In the genomic region with DNA sequence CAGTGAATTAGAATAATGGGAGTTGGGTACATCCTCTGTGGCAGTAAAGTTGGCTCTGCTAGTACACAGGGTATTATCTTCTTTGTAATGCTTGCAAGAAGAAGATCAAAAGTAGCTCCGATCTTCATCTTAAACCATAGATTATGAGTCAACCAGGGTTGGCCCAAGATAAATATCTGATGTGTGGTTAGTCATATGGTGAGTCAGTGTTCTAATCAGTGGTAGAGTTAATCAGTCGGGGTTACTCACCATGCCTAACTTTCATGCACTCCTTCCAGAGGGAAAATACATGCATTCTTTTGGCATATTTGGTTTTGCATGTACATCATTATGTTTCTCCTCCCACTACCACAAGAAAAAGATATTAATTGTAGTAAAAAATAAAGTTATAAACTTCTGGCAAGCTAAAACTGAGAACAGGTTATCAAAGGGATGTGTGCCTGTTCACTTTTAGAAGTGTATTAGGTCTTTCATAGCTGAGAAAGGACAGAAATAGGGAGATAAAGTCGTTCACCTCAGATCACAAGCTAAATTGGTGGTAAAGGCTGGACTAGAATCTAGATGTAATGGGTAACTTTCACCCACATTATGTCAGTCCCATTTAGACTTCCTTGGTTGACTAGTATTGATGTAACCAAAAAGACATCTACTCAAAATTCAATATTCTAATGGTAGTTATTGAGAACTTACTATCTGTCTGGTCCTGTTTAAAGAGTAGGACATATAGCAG, we compare ENCODE assay signal across 10 cellular contexts.
DNase-seq lines count a peak whose midpoint lies in the region; ATAC-seq, FAIRE-seq and TF ChIP-seq lines count a peak whose summit lies in the region.
"Had no signal": no experiment of that assay in that cellular context is flagged by ENCODE, and none has a peak within 500 bp of the region (broad histone marks: within the 10 kb centered on the region; RNA-seq: fewer than 3 reads in every experiment).

No MANE protein-coding gene starts in this region.

- no peaks in the 10 kb centered on the region for H3K27me3 ChIP-seq in endothelial cell of umbilical vein (ENCODE audit: control insufficient read depth in 2 of 2, insufficient read depth in 2 of 2, low read length in 2 of 2)
- H3K27me3 ChIP-seq: neutrophil had no signal

- dilution Hi-C loops in endothelial cell of umbilical vein (cut with MboI; ENCODE audit: extremely low pct_ligation_motif_present, low sequenced_read_pairs): no loop called here

- H3K4me3 ChIP-seq in endothelial cell of umbilical vein (replicated peaks in 1 of 3; ENCODE audit: insufficient read depth in 1 of 3, low read depth in 1 of 3, low read length in 3 of 3): no peak overlapping the region

- no peak overlapping the region for H2AFZ ChIP-seq in endothelial cell of umbilical vein (ENCODE audit: low read depth, low read length)

- no peaks in the 10 kb centered on the region for H4K20me1 ChIP-seq in endothelial cell of umbilical vein (replicated peaks; ENCODE audit: control insufficient read depth, extremely low read depth, insufficient read depth, low read length)

- H3K9me3 ChIP-seq in endothelial cell of umbilical vein (replicated peaks; ENCODE audit: control insufficient read depth, insufficient read depth, low read length): no peaks in the 10 kb centered on the region
- H3K9me3 ChIP-seq: neutrophil had no signal

- H3K27ac ChIP-seq in endothelial cell of umbilical vein (ENCODE audit: insufficient read depth, low read depth, low read length): no peak overlapping the region
- H3K27ac ChIP-seq: neutrophil had no signal

- no peak for TF ChIP-seq CTCF in endothelial cell of umbilical vein (IDR thresholded peaks at IDR 0.05; ENCODE audit: extremely low read depth in 1 of 2, insufficient read depth in 1 of 2, low read depth in 1 of 2, low read length in 2 of 2)

- no peak overlapping the region for H3K9ac ChIP-seq in endothelial cell of umbilical vein (replicated peaks; ENCODE audit: extremely low read depth, insufficient read depth, low read length)

- H3K4me2 ChIP-seq in endothelial cell of umbilical vein (ENCODE audit: insufficient read depth, low read length): no peak overlapping the region

- peak; percentile 79 for FAIRE-seq in endothelial cell of umbilical vein (lab: Jason Lieb, UNC)

- ATAC-seq in GM19324 (IDR thresholded peaks at IDR 0.05; ENCODE audit: low FRiP score, unreplicated experiment) (no peak), GM21360 (IDR thresholded peaks at IDR 0.05; ENCODE audit: unreplicated experiment) (no peak), HG03159 (IDR thresholded peaks at IDR 0.05; ENCODE audit: unreplicated experiment) (no peak)

- no peaks in the 10 kb centered on the region for H3K9me1 ChIP-seq in endothelial cell of umbilical vein (replicated peaks; ENCODE audit: control insufficient read depth, extremely low read depth, insufficient read depth, low read length)

- intact Hi-C loops in endothelial cell of umbilical vein (cut with micrococcal nuclease): loop anchor here (2.0 to 5.0 kb wide), 2 partner anchors 66 to 537 kb away; no protein-coding TSS in a partner anchor

- H3K4me1 ChIP-seq in endothelial cell of umbilical vein (ENCODE audit: control insufficient read depth, extremely low read depth, insufficient read depth, low read length): peaks cover 5% of the 10 kb centered on the region

- no peaks in the 10 kb centered on the region for H3K79me2 ChIP-seq in endothelial cell of umbilical vein (ENCODE audit: control insufficient read depth, insufficient read depth, low read length)

- POLR2A ChIA-PET in endothelial cell of umbilical vein (lab: Charles Lee): no interaction called here

- CTCF ChIA-PET in endothelial cell of umbilical vein (lab: Charles Lee): interaction anchor here (1.0 kb wide), 1 partner anchor 362 kb away, joined by 5 read pairs; no protein-coding TSS in a partner anchor

- DNase-seq in GM03348 (ENCODE audit: low spot score) (peak; percentile 76), NCI-H69 (lab: John Stamatoyannopoulos, UW) (peak; percentile 7), endothelial cell of umbilical vein (ENCODE audit: low read depth, low spot score) (peak; percentile 51), renal cortical epithelial cell (ENCODE audit: low read depth) (peak; percentile 98), NCI-H1105 (lab: John Stamatoyannopoulos, UW) (no peak)
- DNase-seq: NCI-H2171 had no signal

- no peaks in the 10 kb centered on the region for H3K36me3 ChIP-seq in endothelial cell of umbilical vein (ENCODE audit: control insufficient read depth in 2 of 2, extremely low read depth in 1 of 2, insufficient read depth in 2 of 2, low read length in 2 of 2)
- H3K36me3 ChIP-seq: neutrophil had no signal

- TF ChIP-seq POLR2A in endothelial cell of umbilical vein (IDR thresholded peaks at IDR 0.05; ENCODE audit: low read depth, low read length): no peak

- TSS peak; percentile 21 for BruUV-seq in endothelial cell of umbilical vein (replicated peaks; lab: Mats Ljungman, UMichigan)

TF ChIP-seq in endothelial cell of umbilical vein, 7 proteins besides CTCF, POLR2A, EP300 and RAD21:
- TF ChIP-seq JUN (IDR thresholded peaks at IDR 0.05; ENCODE audit: borderline replicate concordance, insufficient read depth, insufficient read length, low read depth) (peak; percentile 64), POLR2AphosphoS5 (IDR thresholded peaks at IDR 0.05; ENCODE audit: insufficient read depth, low read depth, low read length) (peak; percentile 62), EZH2 (IDR thresholded peaks at IDR 0.05; ENCODE audit: borderline replicate concordance, low read depth, low read length, severe bottlenecking) (no peak), GATA2 (IDR thresholded peaks at IDR 0.05; ENCODE audit: insufficient read depth, insufficient read length, low read depth, low read length) (peak; percentile 98), MYC (IDR thresholded peaks at IDR 0.05; ENCODE audit: low read depth, low read length) (no peak), FOS (IDR thresholded peaks at IDR 0.05; ENCODE audit: borderline replicate concordance, insufficient read depth, low read length) (peak; percentile 99)
- TF ChIP-seq, protein P1, sequence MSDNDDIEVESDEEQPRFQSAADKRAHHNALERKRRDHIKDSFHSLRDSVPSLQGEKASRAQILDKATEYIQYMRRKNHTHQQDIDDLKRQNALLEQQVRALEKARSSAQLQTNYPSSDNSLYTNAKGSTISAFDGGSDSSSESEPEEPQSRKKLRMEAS (IDR thresholded peaks at IDR 0.05; ENCODE audit: insufficient read depth, insufficient read length): no peak
TF ChIP-seq in endothelial cell of umbilical vein: peak in this region for 4.
